In genomic region chrX:118974908-118975671, GRCh38 we compare ENCODE assay signal across 8 cellular contexts. TPM values are rescaled to one million over a fixed set of nuclear protein-coding genes. Genes with fewer than 3 reads are reported as not detected.
DNase-seq lines count a peak whose midpoint lies in the region; ATAC-seq, FAIRE-seq and TF ChIP-seq lines count a peak whose summit lies in the region.

No MANE protein-coding gene starts in this region.

- H3K27ac Mint-ChIP-seq in astrocyte (ENCODE audit: unreplicated experiment) (no peak overlapping the region), immature natural killer cell (peak overlapping the region; percentile 90 to 99 (median 96))

- H4K20me1 ChIP-seq in astrocyte (ENCODE audit: insufficient read depth, low read length), result no peaks in the 10 kb centered on the region

- TF ChIP-seq CTCF in astrocyte (IDR thresholded peaks at IDR 0.05; ENCODE audit: insufficient read depth, low read depth, low read length), result no peak

- H3K4me1 Mint-ChIP-seq in astrocyte (ENCODE audit: low read depth, unreplicated experiment), result no peaks in the 10 kb centered on the region
- H3K4me1 Mint-ChIP-seq in immature natural killer cell, result peaks cover 26 to 28% of the 10 kb centered on the region in 2 donors

- FAIRE-seq in astrocyte (lab: Jason Lieb, UNC), result no peak

- no peaks in the 10 kb centered on the region for H3K9me3 ChIP-seq in astrocyte (ENCODE audit: insufficient read depth, low read depth, low read length)

- DNase-seq in ELF-1 (ENCODE audit: low read depth, low spot score) (peak; percentile 70), SW480 (ENCODE audit: low spot score) (peak; percentile 69), astrocyte (ENCODE audit: low read depth) (no peak), immature natural killer cell (peak; percentile 71 to 76 (median 74)), cerebellar nuclear complex (lab: John Stamatoyannopoulos, UW) (no peak)
- peak; percentile 56 for DNase-seq in stimulated activated CD4-positive, alpha-beta T cell treated with anti-CD3 and anti-CD28 coated beads, Interleukin-15, amount 100 ng/mL, for 24 hours

- H3K27ac ChIP-seq in astrocyte (ENCODE audit: low read depth, low read length), result no peak overlapping the region

- H3K4me3 Mint-ChIP-seq in astrocyte (ENCODE audit: unreplicated experiment) (no peak overlapping the region), immature natural killer cell (peak overlapping the region; percentile 88 to 99 (median 89))

- H3K9me3 Mint-ChIP-seq in astrocyte (ENCODE audit: unreplicated experiment) (no peaks in the 10 kb centered on the region), immature natural killer cell (no peaks in the 10 kb centered on the region)

- H3K4me2 ChIP-seq in astrocyte (ENCODE audit: low read length), result peak overlapping the region; percentile 83

- H2AFZ ChIP-seq in astrocyte (ENCODE audit: low read depth, low read length), result peak overlapping the region; percentile 63

- H3K27me3 Mint-ChIP-seq in astrocyte (ENCODE audit: low read depth, unreplicated experiment) (peaks cover 52% of the 10 kb centered on the region), immature natural killer cell (ENCODE audit: low read depth in 3 of 3) (peaks cover 14 to 18% (median 14%) of the 10 kb centered on the region in 3 donors)

- peak; percentile 48 for ATAC-seq in HG03354 (IDR thresholded peaks at IDR 0.05; ENCODE audit: poor library complexity, severe bottlenecking, unreplicated experiment)
- ATAC-seq in HG03196 (IDR thresholded peaks at IDR 0.05; ENCODE audit: unreplicated experiment), result no peak

- peaks cover 27% of the 10 kb centered on the region for H3K27me3 ChIP-seq in astrocyte (ENCODE audit: insufficient read depth, low read length)

- H3K36me3 Mint-ChIP-seq in astrocyte (ENCODE audit: low read depth, unreplicated experiment), result no peaks in the 10 kb centered on the region
- no peaks in the 10 kb centered on the region for H3K36me3 Mint-ChIP-seq in immature natural killer cell

- H3K79me2 ChIP-seq in astrocyte (ENCODE audit: insufficient read depth, low read length), result no peaks in the 10 kb centered on the region

- H3K9ac ChIP-seq in astrocyte (ENCODE audit: low read length), result no peak overlapping the region

- H3K4me1 ChIP-seq in astrocyte (ENCODE audit: insufficient read depth, low read length), result no peaks in the 10 kb centered on the region

- H3K4me3 ChIP-seq in astrocyte (ENCODE audit: insufficient read depth, low read depth, low read length), result no peak overlapping the region

- H3K36me3 ChIP-seq in astrocyte (ENCODE audit: insufficient read depth, low read length), result no peaks in the 10 kb centered on the region

RNA-seq across cellular contexts. Expression of gene LONRF3, which starts 0.7 kb away (rescaled TPM):
- 0.11 and 0.19 TPM in 2 replicates for total RNA-seq in astrocyte
- 1 to 10 TPM; 1.8 to 3.0 (median 2.3) TPM for polyA plus RNA-seq in immature natural killer cell

Comparison
In these comparisons a context has a peak if more than half of its experiments do, and no peak if none do; other contexts are left out.
1. DNase-seq: peak in ELF-1 (single experiment), SW480 (single experiment), immature natural killer cell (3 of 3) and stimulated activated CD4-positive, alpha-beta T cell treated with anti-CD3 and anti-CD28 coated beads, Interleukin-15, amount 100 ng/mL, for 24 hours (single experiment); none in astrocyte (single experiment) and cerebellar nuclear complex (0 of 2).